Comparison of ENCODE assay signal across 1 cellular context in the genomic region with DNA sequence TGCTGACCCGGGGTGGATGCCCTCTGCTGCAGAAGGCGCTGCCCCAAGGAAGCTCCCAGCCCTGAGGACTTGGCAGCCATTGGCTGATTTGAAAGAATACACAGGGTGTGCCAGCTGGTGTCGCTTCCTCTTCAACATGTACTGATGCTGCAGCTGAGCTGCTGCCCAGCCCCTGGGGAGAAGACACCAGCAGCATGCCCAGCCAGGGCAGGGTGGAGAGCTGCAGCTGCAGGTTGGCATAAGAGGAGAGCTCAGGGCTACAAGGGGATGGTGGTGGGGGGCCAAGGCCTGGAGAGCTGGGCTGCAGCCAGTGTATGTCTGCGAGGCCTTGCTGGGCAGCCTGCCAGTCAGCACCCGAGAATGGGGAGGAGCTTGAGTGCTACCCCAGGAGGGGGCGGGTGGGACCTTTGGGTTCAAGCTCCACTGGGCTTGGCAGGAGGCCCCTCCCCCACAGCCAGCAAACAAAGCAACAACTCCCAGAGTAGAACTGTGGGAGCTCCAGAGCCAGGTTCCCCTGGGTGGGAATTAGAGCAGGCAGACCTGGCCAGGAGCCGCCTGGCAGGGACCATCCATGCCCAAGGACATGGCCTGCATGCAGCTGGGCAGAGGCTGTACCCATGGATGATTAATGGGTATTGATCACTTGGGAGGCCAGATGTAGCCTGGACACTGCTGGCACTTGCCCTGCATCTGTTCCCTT.
A peak's percentile ranks its signal among the peaks of the same experiment; 100 is the strongest.
TF ChIP-seq lines count a peak whose summit lies in the region.

No MANE protein-coding gene starts in this region.

TF ChIP-seq in HepG2, 621 proteins besides CTCF, POLR2A, EP300 and RAD21 (continued from another document):
- TF ChIP-seq ARNT2 (CRISPR knock-in tag; IDR thresholded peaks at IDR 0.05; ENCODE audit: low read depth) (peak; percentile 47; the same call in 1 of the 2 replicates), FOSL2 (CRISPR knock-in tag; IDR thresholded peaks at IDR 0.05) (peak; percentile 21; the same call in 1 of the 2 replicates), WIZ (CRISPR knock-in tag; IDR thresholded peaks at IDR 0.05) (0 out of 2 replicates have a peak, but pooled peaks have one; percentile 27), SPEN (CRISPR knock-in tag; IDR thresholded peaks at IDR 0.05; ENCODE audit: low read depth) (peak; percentile 58; the same call in 1 of the 2 replicates), GABPA (IDR thresholded peaks at IDR 0.05; ENCODE audit: low read depth, low read length) (no peak), GABPA (CRISPR knock-in tag; IDR thresholded peaks at IDR 0.05; ENCODE audit: low read depth) (peak; percentile 34; the same call in 1 of the 2 replicates)
TF ChIP-seq in HepG2: peak in this region for 132.
